In genomic region chrX:39577976-39578962, GRCh38 we compare ENCODE assay signal across 9 cellular contexts.
DNase-seq lines count a peak whose midpoint lies in the region; ATAC-seq, FAIRE-seq and TF ChIP-seq lines count a peak whose summit lies in the region.
"Had no signal": no experiment of that assay in that cellular context is flagged by ENCODE, and none has a peak within 500 bp of the region (broad histone marks: within the 10 kb centered on the region; RNA-seq: fewer than 3 reads in every experiment).

No MANE protein-coding gene starts in this region.

- H3K36me3 ChIP-seq in body of pancreas (replicated peaks in 1 of 2; ENCODE audit: insufficient read depth in 1 of 2, low read depth in 2 of 2), result no peaks in the 10 kb centered on the region

- peak; percentile 94 for ATAC-seq in GM21737 (IDR thresholded peaks at IDR 0.05; ENCODE audit: unreplicated experiment)
- ATAC-seq in body of pancreas, result no peak

- intact Hi-C loops in body of pancreas (cut with DNase I), result no loop called here

- H3K9me3 ChIP-seq in body of pancreas, result no peaks in the 10 kb centered on the region

- FAIRE-seq in GM12891 (lab: Jason Lieb, UNC), result peak; percentile 89
- FAIRE-seq: colon had no signal

- DNase-seq in GM12891 (ENCODE audit: insufficient read length, low spot score) (peak; percentile 27), NB4 (ENCODE audit: low read depth) (peak; percentile 2), body of pancreas (no peak), NCI-H1436 (lab: John Stamatoyannopoulos, UW) (no peak), osteocyte (ENCODE audit: extremely low spot score, unreplicated experiment) (no peak)
- DNase-seq in activated gamma-delta T cell treated with anti-CD3 and anti-CD28 coated beads, Interleukin-2, amount 50 U/mL, for 16 hours (ENCODE audit: low read depth), result peak; percentile 19
- DNase-seq in stimulated activated CD4-positive, alpha-beta T cell treated with anti-CD3 and anti-CD28 coated beads, Interleukin-4, amount 100 ng/mL, for 48 hours (ENCODE audit: low read depth in 2 of 2), result peak; percentile 46 to 60

- peaks cover 6% of the 10 kb centered on the region for H3K4me1 Mint-ChIP-seq in osteocyte (ENCODE audit: unreplicated experiment)

- no peaks in the 10 kb centered on the region for H3K27me3 ChIP-seq in body of pancreas

- H3K4me3 ChIP-seq in NB4 (ENCODE audit: low read depth, low read length) (no peak overlapping the region), body of pancreas (no peak overlapping the region)

- H3K9me3 Mint-ChIP-seq in osteocyte (ENCODE audit: unreplicated experiment), result no peaks in the 10 kb centered on the region

- no peaks in the 10 kb centered on the region for H3K4me1 ChIP-seq in body of pancreas

- H3K27ac Mint-ChIP-seq in osteocyte (ENCODE audit: unreplicated experiment), result no peak overlapping the region

- H3K4me3 Mint-ChIP-seq in osteocyte (ENCODE audit: unreplicated experiment), result no peak overlapping the region

- WGBS in body of pancreas, 2 donors, result 65 to 74% methylated on average over 12 to 16 of the region's 17 CpGs

- TF ChIP-seq CTCF in NB4 (IDR thresholded peaks at IDR 0.05; ENCODE audit: low read depth, low read length), result no peak
- TF ChIP-seq CTCF in body of pancreas (IDR thresholded peaks at IDR 0.05), result no peak
- no peak for TF ChIP-seq CTCF in osteocyte (IDR thresholded peaks at IDR 0.05)

- peaks cover 13% of the 10 kb centered on the region for H3K27me3 Mint-ChIP-seq in osteocyte (ENCODE audit: unreplicated experiment)

- no peaks in the 10 kb centered on the region for H3K36me3 Mint-ChIP-seq in osteocyte (ENCODE audit: unreplicated experiment)

- no peak overlapping the region for H3K27ac ChIP-seq in body of pancreas

- TF ChIP-seq POLR2A in GM12891 (IDR thresholded peaks at IDR 0.05; ENCODE audit: low read depth, low read length), result no peak
- no peak for TF ChIP-seq POLR2A in NB4 (IDR thresholded peaks at IDR 0.05; ENCODE audit: extremely low read depth, insufficient read length)
- TF ChIP-seq POLR2A in body of pancreas (IDR thresholded peaks at IDR 0.05), result no peak

TF ChIP-seq in GM12891, 5 proteins besides CTCF, POLR2A, EP300 and RAD21:
- no peak for TF ChIP-seq POU2F2 (IDR thresholded peaks at IDR 0.05; ENCODE audit: low read depth, low read length)
- TF ChIP-seq POLR2AphosphoS5 (IDR thresholded peaks at IDR 0.05; ENCODE audit: low read depth, low read length), result no peak
- no peak for TF ChIP-seq SPI1 (IDR thresholded peaks at IDR 0.05; ENCODE audit: low read depth, low read length)
- TF ChIP-seq PAX5 (IDR thresholded peaks at IDR 0.05; ENCODE audit: insufficient read depth, low read length, severe bottlenecking), result no peak
- TF ChIP-seq TAF1 (IDR thresholded peaks at IDR 0.05; ENCODE audit: low read depth, low read length), result no peak
TF ChIP-seq in GM12891: peak in this region for 0.

Comparison
In these comparisons a context has a peak if more than half of its experiments do, and no peak if none do; other contexts are left out.
1. DNase-seq: peak in GM12891 (single experiment), NB4 (single experiment), activated gamma-delta T cell treated with anti-CD3 and anti-CD28 coated beads, Interleukin-2, amount 50 U/mL, for 16 hours (single experiment) and stimulated activated CD4-positive, alpha-beta T cell treated with anti-CD3 and anti-CD28 coated beads, Interleukin-4, amount 100 ng/mL, for 48 hours (2 of 2); none in body of pancreas (0 of 4), NCI-H1436 (single experiment) and osteocyte (single experiment).